8 cellular contexts compared by ENCODE assay signal in the genomic region with DNA sequence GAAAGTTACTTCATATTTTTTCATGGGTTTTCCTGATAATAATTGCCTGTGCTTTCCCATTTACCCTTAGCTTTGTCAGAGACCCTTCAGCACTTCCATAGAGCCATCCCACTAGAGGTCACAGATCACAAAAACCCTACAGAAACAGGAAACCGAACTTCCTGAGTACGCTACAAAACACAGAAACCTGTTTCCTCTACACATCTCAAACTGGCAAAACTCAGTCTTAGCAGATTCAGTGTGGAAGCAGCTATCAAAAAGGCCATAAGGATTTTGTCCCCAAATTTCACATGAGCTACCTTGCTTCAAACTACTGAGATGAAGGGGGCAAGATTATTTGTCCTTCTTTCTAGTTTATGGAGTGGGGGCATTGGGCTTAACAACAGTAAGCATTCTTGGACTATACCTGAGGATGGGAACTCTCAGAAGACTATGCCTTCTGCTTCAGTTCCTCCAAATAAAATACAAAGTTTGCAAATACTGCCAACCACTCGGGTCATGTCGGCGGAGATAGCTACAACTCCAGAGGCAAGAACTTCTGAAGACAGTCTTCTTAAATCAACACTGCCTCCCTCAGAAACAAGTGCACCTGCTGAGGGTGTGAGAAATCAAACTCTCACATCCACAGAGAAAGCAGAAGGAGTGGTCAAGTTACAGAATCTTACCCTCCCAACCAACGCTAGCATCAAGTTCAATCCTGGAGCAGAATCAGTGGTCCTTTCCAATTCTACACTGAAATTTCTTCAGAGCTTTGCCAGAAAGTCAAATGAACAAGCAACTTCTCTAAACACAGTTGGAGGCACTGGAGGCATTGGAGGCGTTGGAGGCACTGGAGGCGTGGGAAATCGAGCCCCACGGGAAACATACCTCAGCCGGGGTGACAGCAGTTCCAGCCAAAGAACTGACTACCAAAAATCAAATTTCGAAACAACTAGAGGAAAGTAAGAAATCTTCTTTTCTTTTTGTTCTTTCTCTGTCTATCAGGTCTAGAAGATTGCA. TPM values are rescaled to one million over a fixed set of nuclear protein-coding genes. Genes with fewer than 3 reads are reported as not detected.
DNase-seq lines count a peak whose midpoint lies in the region; ATAC-seq and TF ChIP-seq lines count a peak whose summit lies in the region.

A gene with protein sequence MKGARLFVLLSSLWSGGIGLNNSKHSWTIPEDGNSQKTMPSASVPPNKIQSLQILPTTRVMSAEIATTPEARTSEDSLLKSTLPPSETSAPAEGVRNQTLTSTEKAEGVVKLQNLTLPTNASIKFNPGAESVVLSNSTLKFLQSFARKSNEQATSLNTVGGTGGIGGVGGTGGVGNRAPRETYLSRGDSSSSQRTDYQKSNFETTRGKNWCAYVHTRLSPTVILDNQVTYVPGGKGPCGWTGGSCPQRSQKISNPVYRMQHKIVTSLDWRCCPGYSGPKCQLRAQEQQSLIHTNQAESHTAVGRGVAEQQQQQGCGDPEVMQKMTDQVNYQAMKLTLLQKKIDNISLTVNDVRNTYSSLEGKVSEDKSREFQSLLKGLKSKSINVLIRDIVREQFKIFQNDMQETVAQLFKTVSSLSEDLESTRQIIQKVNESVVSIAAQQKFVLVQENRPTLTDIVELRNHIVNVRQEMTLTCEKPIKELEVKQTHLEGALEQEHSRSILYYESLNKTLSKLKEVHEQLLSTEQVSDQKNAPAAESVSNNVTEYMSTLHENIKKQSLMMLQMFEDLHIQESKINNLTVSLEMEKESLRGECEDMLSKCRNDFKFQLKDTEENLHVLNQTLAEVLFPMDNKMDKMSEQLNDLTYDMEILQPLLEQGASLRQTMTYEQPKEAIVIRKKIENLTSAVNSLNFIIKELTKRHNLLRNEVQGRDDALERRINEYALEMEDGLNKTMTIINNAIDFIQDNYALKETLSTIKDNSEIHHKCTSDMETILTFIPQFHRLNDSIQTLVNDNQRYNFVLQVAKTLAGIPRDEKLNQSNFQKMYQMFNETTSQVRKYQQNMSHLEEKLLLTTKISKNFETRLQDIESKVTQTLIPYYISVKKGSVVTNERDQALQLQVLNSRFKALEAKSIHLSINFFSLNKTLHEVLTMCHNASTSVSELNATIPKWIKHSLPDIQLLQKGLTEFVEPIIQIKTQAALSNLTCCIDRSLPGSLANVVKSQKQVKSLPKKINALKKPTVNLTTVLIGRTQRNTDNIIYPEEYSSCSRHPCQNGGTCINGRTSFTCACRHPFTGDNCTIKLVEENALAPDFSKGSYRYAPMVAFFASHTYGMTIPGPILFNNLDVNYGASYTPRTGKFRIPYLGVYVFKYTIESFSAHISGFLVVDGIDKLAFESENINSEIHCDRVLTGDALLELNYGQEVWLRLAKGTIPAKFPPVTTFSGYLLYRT (plus strand): TSS at position 201 of the 999 bp plus-strand sequence. CDS start 118 bp downstream, at position 319.

- intact Hi-C loops in upper lobe of right lung (cut with DNase I) = no loop called here
- intact Hi-C loops in sciatic nerve (cut with DNase I) = no loop called here
- intact Hi-C loops in mammary epithelial cell (cut with micrococcal nuclease) = no loop called here

- TF ChIP-seq CTCF in upper lobe of right lung (IDR thresholded peaks at IDR 0.05) (no peak), mammary epithelial cell (conservative IDR thresholded peaks at IDR 0.05 in 1 of 2, IDR thresholded peaks at IDR 0.05 in 1 of 2; ENCODE audit: extremely low read depth in 1 of 2, insufficient read depth in 1 of 2, low read depth in 1 of 2, low read length in 2 of 2) (no peak)

- H3K27me3 ChIP-seq in upper lobe of right lung = peaks cover 3% of the 10 kb centered on the region
- peaks cover 4% of the 10 kb centered on the region for H3K27me3 ChIP-seq in mammary epithelial cell (ENCODE audit: insufficient read depth, low read length)

- no peak within 1 kb of the TSS for H3K9ac ChIP-seq in mammary epithelial cell (ENCODE audit: insufficient read depth, low read length)

- in situ Hi-C loops in mammary epithelial cell (cut with MboI; ENCODE audit: low sequenced_read_pairs in 2 of 2) = no loop called here

- no peaks in the 10 kb centered on the region for H3K4me1 ChIP-seq in upper lobe of right lung
- H3K4me1 ChIP-seq in mammary epithelial cell (ENCODE audit: insufficient read depth, low read length) = no peaks in the 10 kb centered on the region

- H3K9me3 Mint-ChIP-seq in activated naive CD4-positive, alpha-beta T cell treated with anti-CD3 and anti-CD28 coated beads, Interleukin-2, amount 10 ng/mL, durations not matched to agents 7 days and 5 days = no peaks in the 10 kb centered on the region

- H3K27ac ChIP-seq in upper lobe of right lung (no peak within 1 kb of the TSS), mammary epithelial cell (ENCODE audit: insufficient read depth, low read depth, low read length) (no peak within 1 kb of the TSS)

- H4K20me1 ChIP-seq in mammary epithelial cell (ENCODE audit: insufficient read depth, low read length) = no peaks in the 10 kb centered on the region

- BruUV-seq in mammary epithelial cell (replicated peaks; lab: Mats Ljungman, UMichigan) = no TSS peak

- peak; percentile 21 for DNase-seq in activated naive CD4-positive, alpha-beta T cell treated with anti-CD3 and anti-CD28 coated beads, Interleukin-2, amount 10 ng/mL, durations not matched to agents 7 days and 5 days
- no peak for DNase-seq in activated naive CD4-positive, alpha-beta T cell treated with anti-CD3 and anti-CD28 coated beads, Interleukin-2, amount 50 U/mL, for 16 hours
- peak; percentile 0 for DNase-seq in central memory CD4-positive, alpha-beta T cell
- no peak for DNase-seq in upper lobe of right lung
- no peak for DNase-seq in sciatic nerve (ENCODE audit: low spot score)
- no peak for DNase-seq in mammary epithelial cell
- no peak for DNase-seq in DMS53 (lab: John Stamatoyannopoulos, UW)

- no peaks in the 10 kb centered on the region for H3K36me3 ChIP-seq in upper lobe of right lung
- no peaks in the 10 kb centered on the region for H3K36me3 ChIP-seq in mammary epithelial cell (ENCODE audit: insufficient read depth, low read length)

- ATAC-seq in HG03103 (IDR thresholded peaks at IDR 0.05; ENCODE audit: low read depth, unreplicated experiment) (peak; percentile 69), upper lobe of right lung (no peak), sciatic nerve (no peak)

- dilution Hi-C loops in mammary epithelial cell (cut with HindIII; ENCODE audit: low sequenced_read_pairs) = no loop called here

- H3K27me3 Mint-ChIP-seq in activated naive CD4-positive, alpha-beta T cell treated with anti-CD3 and anti-CD28 coated beads, Interleukin-2, amount 10 ng/mL, durations not matched to agents 7 days and 5 days = peaks cover 3% of the 10 kb centered on the region

- H3K4me3 ChIP-seq in upper lobe of right lung = peak within 1 kb of the TSS; percentile 6
- H3K4me3 ChIP-seq in mammary epithelial cell (replicated peaks in 1 of 3; ENCODE audit: insufficient read depth in 1 of 3, low read depth in 2 of 3, low read length in 3 of 3) = no peak within 1 kb of the TSS

- peaks cover 4% of the 10 kb centered on the region for H3K36me3 Mint-ChIP-seq in activated naive CD4-positive, alpha-beta T cell treated with anti-CD3 and anti-CD28 coated beads, Interleukin-2, amount 10 ng/mL, durations not matched to agents 7 days and 5 days

- H2AFZ ChIP-seq in mammary epithelial cell (ENCODE audit: low read depth, low read length) = no peak within 1 kb of the TSS

- CTCF ChIA-PET in activated naive CD4-positive, alpha-beta T cell treated with anti-CD3 and anti-CD28 coated beads, Interleukin-2, amount 10 ng/mL, durations not matched to agents 7 days and 5 days (lab: Charles Lee) = interaction anchor here (0.7 to 1.1 kb wide), 4 partner anchors 26 to 668 kb away, joined by 3 read pairs; no protein-coding TSS in a partner anchor
- CTCF ChIA-PET in mammary epithelial cell (lab: Charles Lee; ENCODE audit: low non-redundant PET) = no interaction called here

- peaks cover 26% of the 10 kb centered on the region for H3K4me1 Mint-ChIP-seq in activated naive CD4-positive, alpha-beta T cell treated with anti-CD3 and anti-CD28 coated beads, Interleukin-2, amount 10 ng/mL, durations not matched to agents 7 days and 5 days

- no peak within 1 kb of the TSS for H3K4me2 ChIP-seq in mammary epithelial cell (ENCODE audit: insufficient read depth, low read depth, low read length)

- no peaks in the 10 kb centered on the region for H3K79me2 ChIP-seq in mammary epithelial cell (ENCODE audit: insufficient read depth, low read length)

- peak within 1 kb of the TSS; percentile 58 for H3K27ac Mint-ChIP-seq in activated naive CD4-positive, alpha-beta T cell treated with anti-CD3 and anti-CD28 coated beads, Interleukin-2, amount 10 ng/mL, durations not matched to agents 7 days and 5 days

- H3K9me3 ChIP-seq in upper lobe of right lung (no peaks in the 10 kb centered on the region), mammary epithelial cell (replicated peaks; ENCODE audit: insufficient read depth, low read length) (no peaks in the 10 kb centered on the region)

- H3K4me3 Mint-ChIP-seq in activated naive CD4-positive, alpha-beta T cell treated with anti-CD3 and anti-CD28 coated beads, Interleukin-2, amount 10 ng/mL, durations not matched to agents 7 days and 5 days = peak within 1 kb of the TSS; percentile 57

- WGBS in mammary epithelial cell (ENCODE audit: low coverage, missing lambda C conversion rate) = 89% methylated on average over 12 of the region's 12 CpGs

RNA-seq across cellular contexts. Expression of the gene that starts here (rescaled TPM):
- total RNA-seq in upper lobe of right lung (67.4 TPM), sciatic nerve (8.5 TPM), mammary epithelial cell (under 1 TPM in 1 of 2 donors, not detected in 1; under 0.01 TPM)
- polyA plus RNA-seq in mammary epithelial cell = not detected
- not detected for polyA minus RNA-seq in mammary epithelial cell

Comparison
In these comparisons a context has a peak if more than half of its experiments do, and no peak if none do; other contexts are left out.
1. DNase-seq: peak in activated naive CD4-positive, alpha-beta T cell treated with anti-CD3 and anti-CD28 coated beads, Interleukin-2, amount 10 ng/mL, durations not matched to agents 7 days and 5 days (single experiment) and central memory CD4-positive, alpha-beta T cell (single experiment); none in activated naive CD4-positive, alpha-beta T cell treated with anti-CD3 and anti-CD28 coated beads, Interleukin-2, amount 50 U/mL, for 16 hours (single experiment), upper lobe of right lung (single experiment), sciatic nerve (single experiment), mammary epithelial cell (single experiment) and DMS53 (single experiment).